ENCODE assay signal across 8 cellular contexts in genomic region chr17:74957935-74958549, GRCh38. TPM values are rescaled to one million over a fixed set of nuclear protein-coding genes. Genes with fewer than 3 reads are reported as not detected.
A peak's percentile ranks its signal among the peaks of the same experiment; 100 is the strongest.
DNase-seq lines count a peak whose midpoint lies in the region; ATAC-seq, FAIRE-seq and TF ChIP-seq lines count a peak whose summit lies in the region.

No MANE protein-coding gene starts in this region.

- H3K27me3 ChIP-seq in thyroid gland: no peaks in the 10 kb centered on the region

- intact Hi-C loops in thyroid gland (cut with DNase I): loop anchor here (5.0 kb wide), 1 partner anchor 211 kb away; the partner anchor contains the start of gene NHERF1

- peak; percentile 85 for FAIRE-seq in HTR-8/SVneo (lab: Jason Lieb, UNC)

- H3K4me3 ChIP-seq in thyroid gland (replicated peaks in 1 of 3): no peak overlapping the region

- DNase-seq in COLO668 (lab: John Stamatoyannopoulos, UW; ENCODE audit: unreplicated experiment): peak; percentile 51
- DNase-seq in HTR-8/SVneo (ENCODE audit: insufficient read length, low spot score): peak; percentile 92
- peak; percentile 40 for DNase-seq in RPMI7951 (ENCODE audit: low read depth)
- DNase-seq in activated T-cell treated with anti-CD3 and anti-CD28 coated beads, Interleukin-2, amount 50 U/mL, for 48 hours: peak; percentile 90 to 91
- peak; percentile 35 for DNase-seq in fibroblast of peridontal ligament (ENCODE audit: extremely low read depth)
- peak; percentile 78 for DNase-seq in omental fat pad (ENCODE audit: low spot score)
- peak; percentile 69 to 72 for DNase-seq in thyroid gland

- H3K9me3 ChIP-seq in thyroid gland: no peaks in the 10 kb centered on the region

- TF ChIP-seq CTCF in omental fat pad (IDR thresholded peaks at IDR 0.05) (peak in 2 of 3 donors; percentile 37 to 72), thyroid gland (IDR thresholded peaks at IDR 0.05) (peak; percentile 82 to 93 (median 86))

- H3K4me1 ChIP-seq in thyroid gland: peaks cover 0 to 3% of the 10 kb centered on the region in 2 donors

- H3K36me3 ChIP-seq in thyroid gland: no peaks in the 10 kb centered on the region

- ATAC-seq in omental fat pad (ENCODE audit: low FRiP score): peak; percentile 34
- ATAC-seq in GM18909 (IDR thresholded peaks at IDR 0.05; ENCODE audit: poor library complexity, unreplicated experiment): no peak

- WGBS in thyroid gland, 2 donors: 4 to 46% methylated on average over 6 to 24 of the region's 26 CpGs

- H3K27ac ChIP-seq in thyroid gland: no peak overlapping the region

- TF ChIP-seq POLR2A in thyroid gland (IDR thresholded peaks at IDR 0.05): no peak

RNA-seq across cellular contexts. Expression of gene HID1, which starts 14.5 kb away (rescaled TPM):
- total RNA-seq in RPMI7951 (2014; rRNA removed; shearing (Covaris generic)): 0.10 and 0.60 TPM in 2 replicates
- total RNA-seq in omental fat pad (10 to 100 TPM in 1 of 4 donors, 1 to 10 TPM in 3; 4.0 to 24.1 (median 6.1) TPM), thyroid gland (10 to 100 TPM; 19.4 to 27.4 (median 21.3) TPM)

RNA-seq across cellular contexts. Expression of gene OTOP3, which starts 22.3 kb away (rescaled TPM):
- not detected in 2 replicates for total RNA-seq in RPMI7951 (2014; rRNA removed; shearing (Covaris generic))
- total RNA-seq in omental fat pad: not detected
- total RNA-seq in thyroid gland: not detected

RNA-seq across cellular contexts. Expression of gene CDR2L, which starts 29.4 kb away (rescaled TPM):
- total RNA-seq in RPMI7951 (2014; rRNA removed; shearing (Covaris generic)): 8.4 and 8.9 TPM in 2 replicates
- total RNA-seq in omental fat pad (10 to 100 TPM in 2 of 4 donors, 1 to 10 TPM in 2; 8.5 to 23.2 (median 10.1) TPM), thyroid gland (1 to 10 TPM; 2.6 to 9.8 (median 4.2) TPM)

RNA-seq across cellular contexts. Expression of gene OTOP2, which starts 34.0 kb away (rescaled TPM):
- total RNA-seq in RPMI7951 (2014; rRNA removed; shearing (Covaris generic)): not detected in 2 replicates
- total RNA-seq in omental fat pad (not detected), thyroid gland (not detected)

RNA-seq across cellular contexts. Expression of gene USH1G, which starts 35.0 kb away (rescaled TPM):
- not detected in 2 replicates for total RNA-seq in RPMI7951 (2014; rRNA removed; shearing (Covaris generic))
- total RNA-seq in omental fat pad (not detected), thyroid gland (not detected)

Comparison
In these comparisons a context has a peak if more than half of its experiments do, and no peak if none do; other contexts are left out.
1. DNase-seq: peak in every context shown above with its lines; median percentile 92 in HTR-8/SVneo; 90 in activated T-cell treated with anti-CD3 and anti-CD28 coated beads, Interleukin-2, amount 50 U/mL, for 48 hours; 78 in omental fat pad; 70 in thyroid gland; 51 in COLO668; 40 in RPMI7951; 35 in fibroblast of peridontal ligament.